Comparison of ENCODE assay signal across 1 cellular context in genomic region chr2:74178211-74179062, GRCh38.
TF ChIP-seq lines count a peak whose summit lies in the region.

Gene MOB1A, minus strand, starts transcription at chr2:74178879. Its CDS starts 205 bp downstream, at chr2:74178674.

TF ChIP-seq in HEK293, 187 proteins besides CTCF, POLR2A, EP300 and RAD21 (continued from another document and continues in another):
- TF ChIP-seq PRDM4 (tag by site-specific recombination; IDR thresholded peaks at IDR 0.05) = peak; percentile 96
- no peak for TF ChIP-seq ZNF324 (tag by site-specific recombination; IDR thresholded peaks at IDR 0.05)
- TF ChIP-seq KLF16 (tag by site-specific recombination; IDR thresholded peaks at IDR 0.05) = peak; percentile 66
- TF ChIP-seq ZNF274 (IDR thresholded peaks at IDR 0.05; ENCODE audit: low read length) = no peak
- TF ChIP-seq ZNF274 (tag by site-specific recombination; IDR thresholded peaks at IDR 0.05; ENCODE audit: borderline replicate concordance) = no peak
- no peak for TF ChIP-seq ZNF335 (tag by site-specific recombination; conservative IDR thresholded peaks at IDR 0.05)
- TF ChIP-seq EGR2 (tag by site-specific recombination; IDR thresholded peaks at IDR 0.05; ENCODE audit: low read depth) = peak; percentile 88
- TF ChIP-seq TSHZ1 (tag by site-specific recombination; IDR thresholded peaks at IDR 0.05; ENCODE audit: borderline replicate concordance) = no peak
- 0 out of 2 replicates have a peak, but pooled peaks have one; percentile 21 for TF ChIP-seq SP7 (tag by site-specific recombination; IDR thresholded peaks at IDR 0.05)
- TF ChIP-seq ZNF514 (tag by site-specific recombination; IDR thresholded peaks at IDR 0.05) = no peak
- TF ChIP-seq ZBTB49 (tag by site-specific recombination; IDR thresholded peaks at IDR 0.05; ENCODE audit: low read depth) = no peak
- no peak for TF ChIP-seq ZNF530 (tag by site-specific recombination; IDR thresholded peaks at IDR 0.05; ENCODE audit: low read depth)
- peak; percentile 48; the same call in 1 of the 2 replicates for TF ChIP-seq HIC1 (tag by site-specific recombination; IDR thresholded peaks at IDR 0.05)
- TF ChIP-seq ZNF341 (tag by site-specific recombination; IDR thresholded peaks at IDR 0.05; ENCODE audit: low read depth) = no peak
- peak; percentile 58; the same call in 1 of the 2 replicates for TF ChIP-seq ZBTB10 (tag by site-specific recombination; IDR thresholded peaks at IDR 0.05)
- no peak for TF ChIP-seq ZSCAN5A (tag by site-specific recombination; IDR thresholded peaks at IDR 0.05)
- TF ChIP-seq ZFHX2 (tag by site-specific recombination; conservative IDR thresholded peaks at IDR 0.05) = peak; percentile 90
- TF ChIP-seq ZNF24 (tag by site-specific recombination; IDR thresholded peaks at IDR 0.05) = no peak
- TF ChIP-seq ZNF202 (tag by site-specific recombination; IDR thresholded peaks at IDR 0.05; ENCODE audit: borderline replicate concordance) = no peak
- no peak for TF ChIP-seq HOXA7 (CRISPR knock-in tag; IDR thresholded peaks at IDR 0.05; ENCODE audit: borderline replicate concordance)
- TF ChIP-seq ZNF302 (tag by site-specific recombination; IDR thresholded peaks at IDR 0.05; ENCODE audit: low read depth) = no peak
- TF ChIP-seq GLI2 (tag by site-specific recombination; IDR thresholded peaks at IDR 0.05; ENCODE audit: borderline replicate concordance, low read depth) = no peak
- TF ChIP-seq ZNF600 (tag by site-specific recombination; IDR thresholded peaks at IDR 0.05) = no peak
- TF ChIP-seq IKZF3 (tag by site-specific recombination; IDR thresholded peaks at IDR 0.05) = no peak
- no peak for TF ChIP-seq ZNF391 (tag by site-specific recombination; IDR thresholded peaks at IDR 0.05; ENCODE audit: borderline replicate concordance, low read depth)
- TF ChIP-seq ZNF26 (tag by site-specific recombination; IDR thresholded peaks at IDR 0.05) = no peak
- TF ChIP-seq ZNF639 (tag by site-specific recombination; IDR thresholded peaks at IDR 0.05) = no peak
- peak; percentile 74 for TF ChIP-seq GLIS1 (tag by site-specific recombination; IDR thresholded peaks at IDR 0.05)
- peak; percentile 91 for TF ChIP-seq SP3 (tag by site-specific recombination; IDR thresholded peaks at IDR 0.05)
- peak; percentile 52 for TF ChIP-seq SCRT2 (tag by site-specific recombination; IDR thresholded peaks at IDR 0.05)
- TF ChIP-seq ZNF449 (tag by site-specific recombination; IDR thresholded peaks at IDR 0.05) = no peak
- no peak for TF ChIP-seq ZSCAN18 (tag by site-specific recombination; IDR thresholded peaks at IDR 0.05)
- TF ChIP-seq KLF1 (tag by site-specific recombination; IDR thresholded peaks at IDR 0.05) = no peak
- TF ChIP-seq ZNF132 (tag by site-specific recombination; IDR thresholded peaks at IDR 0.05; ENCODE audit: borderline replicate concordance) = no peak
- no peak for TF ChIP-seq ZNF416 (tag by site-specific recombination; IDR thresholded peaks at IDR 0.05)
- TF ChIP-seq ZNF510 (tag by site-specific recombination; IDR thresholded peaks at IDR 0.05; ENCODE audit: insufficient replicate concordance) = no peak
- TF ChIP-seq BCL11A (tag by site-specific recombination; IDR thresholded peaks at IDR 0.05; ENCODE audit: low read depth) = no peak
- TF ChIP-seq ZBTB8A (tag by site-specific recombination; IDR thresholded peaks at IDR 0.05) = peak; percentile 50
- TF ChIP-seq KLF7 (tag by site-specific recombination; IDR thresholded peaks at IDR 0.05; ENCODE audit: borderline replicate concordance) = no peak
